Comparison of ENCODE assay signal across 14 cellular contexts in genomic region chrX:11704725-11705495, GRCh38. TPM values are rescaled to one million over a fixed set of nuclear protein-coding genes. Genes with fewer than 3 reads are reported as not detected.
DNase-seq lines count a peak whose midpoint lies in the region; ATAC-seq and TF ChIP-seq lines count a peak whose summit lies in the region.
"Had no signal": no experiment of that assay in that cellular context is flagged by ENCODE, and none has a peak within 500 bp of the region (broad histone marks: within the 10 kb centered on the region; RNA-seq: fewer than 3 reads in every experiment).

No MANE protein-coding gene starts in this region.

- no peak overlapping the region for H2AFZ ChIP-seq in SK-N-SH (ENCODE audit: low read depth)

- H3K79me2 ChIP-seq in SK-N-SH (ENCODE audit: insufficient read depth), result no peaks in the 10 kb centered on the region

- no peaks in the 10 kb centered on the region; the same call in 1 of the 2 replicates for H3K27me3 ChIP-seq in SK-N-SH (ENCODE audit: insufficient read depth)
- H3K27me3 ChIP-seq: thyroid gland had no signal

- H3K9ac ChIP-seq in SK-N-SH, result no peak overlapping the region

- H3K27ac Mint-ChIP-seq in WTC11, result no peak overlapping the region
- H3K27ac Mint-ChIP-seq: activated CD4-positive, alpha-beta memory T cell treated with anti-CD3 and anti-CD28 coated beads, Interleukin-2, amount 10 ng/mL, durations not matched to agents 7 days and 5 days; activated naive CD8-positive, alpha-beta T cell treated with anti-CD3 and anti-CD28 coated beads, Interleukin-2, amount 10 ng/mL, durations not matched to agents 7 days and 5 days; activated T-cell treated with anti-CD3 and anti-CD28 coated beads, Interleukin-2, amount 50 U/mL, for 72 hours had no signal

- no peaks in the 10 kb centered on the region for H3K4me1 Mint-ChIP-seq in WTC11
- H3K4me1 Mint-ChIP-seq: activated CD4-positive, alpha-beta memory T cell treated with anti-CD3 and anti-CD28 coated beads, Interleukin-2, amount 10 ng/mL, durations not matched to agents 7 days and 5 days; activated naive CD8-positive, alpha-beta T cell treated with anti-CD3 and anti-CD28 coated beads, Interleukin-2, amount 10 ng/mL, durations not matched to agents 7 days and 5 days had no signal

- peak overlapping the region in 1 of 2 experiments; percentile 46; a peak in 1 of 4 replicates for H3K4me3 ChIP-seq in SK-N-SH (ENCODE audit: low read depth in 2 of 2, low read length in 1 of 2)
- H3K4me3 ChIP-seq: thyroid gland had no signal

- H3K27me3 Mint-ChIP-seq in WTC11 (ENCODE audit: low read depth), result peaks cover 12% of the 10 kb centered on the region
- H3K27me3 Mint-ChIP-seq: activated CD4-positive, alpha-beta memory T cell treated with anti-CD3 and anti-CD28 coated beads, Interleukin-2, amount 10 ng/mL, durations not matched to agents 7 days and 5 days had no signal

- DNase-seq in SK-N-SH (no peak), WTC11 (ENCODE audit: low spot score) (peak; percentile 12), iPS-NIHi11 (ENCODE audit: low spot score) (peak; percentile 14), T-helper 9 cell (no peak), ACHN (no peak), T1000 (lab: John Stamatoyannopoulos, UW) (no peak), RPMI8226 (no peak)
- DNase-seq: activated CD4-positive, alpha-beta memory T cell treated with anti-CD3 and anti-CD28 coated beads, Interleukin-2, amount 10 ng/mL, durations not matched to agents 7 days and 5 days; activated naive CD8-positive, alpha-beta T cell treated with anti-CD3 and anti-CD28 coated beads, Interleukin-2, amount 10 ng/mL, durations not matched to agents 7 days and 5 days; activated T-cell treated with anti-CD3 and anti-CD28 coated beads, Interleukin-2, amount 50 U/mL, for 72 hours; midbrain; NCI-H1048; thyroid gland had no signal

- H3K9me2 ChIP-seq in SK-N-SH, result no peaks in the 10 kb centered on the region

- H3K36me3 ChIP-seq in SK-N-SH (replicated peaks in 1 of 2; ENCODE audit: control insufficient read depth in 1 of 2, insufficient read depth in 2 of 2, low read length in 1 of 2), result no peaks in the 10 kb centered on the region
- H3K36me3 ChIP-seq: thyroid gland had no signal

- no peak overlapping the region for H3K27ac ChIP-seq in SK-N-SH (ENCODE audit: low read depth in 2 of 2, low read length in 1 of 2)
- H3K27ac ChIP-seq: thyroid gland had no signal

- no peak for ATAC-seq in SK-N-SH treated with all-trans-retinoic acid at 6 μM for 48 hours
- ATAC-seq in WTC11, result no peak
- ATAC-seq: activated T-cell treated with anti-CD3 and anti-CD28 coated beads, Interleukin-2, amount 50 U/mL, for 72 hours had no signal

- POLR2A ChIA-PET in SK-N-SH (lab: Yijun Ruan, JAX) (no interaction called here), WTC11 (lab: Charles Lee) (no interaction called here)

- no peak overlapping the region for H3K4me3 Mint-ChIP-seq in WTC11
- H3K4me3 Mint-ChIP-seq: activated CD4-positive, alpha-beta memory T cell treated with anti-CD3 and anti-CD28 coated beads, Interleukin-2, amount 10 ng/mL, durations not matched to agents 7 days and 5 days; activated naive CD8-positive, alpha-beta T cell treated with anti-CD3 and anti-CD28 coated beads, Interleukin-2, amount 10 ng/mL, durations not matched to agents 7 days and 5 days; activated T-cell treated with anti-CD3 and anti-CD28 coated beads, Interleukin-2, amount 50 U/mL, for 72 hours had no signal

- TF ChIP-seq EP300 in SK-N-SH (IDR thresholded peaks at IDR 0.05; ENCODE audit: borderline replicate concordance in 1 of 2, low read depth in 1 of 2, low read length in 1 of 2), result no peak

- no peaks in the 10 kb centered on the region for H3K4me1 ChIP-seq in SK-N-SH (ENCODE audit: control insufficient read depth in 1 of 2, insufficient read depth in 2 of 2, low read depth in 1 of 2, low read length in 1 of 2)
- H3K4me1 ChIP-seq: thyroid gland had no signal

- no peak for TF ChIP-seq RAD21 in SK-N-SH (IDR thresholded peaks at IDR 0.05; ENCODE audit: low read length)

- no peaks in the 10 kb centered on the region for H4K20me1 ChIP-seq in SK-N-SH (ENCODE audit: insufficient read depth)

- TF ChIP-seq CTCF in SK-N-SH (IDR thresholded peaks at IDR 0.05), result no peak
- no peak for TF ChIP-seq CTCF in WTC11 (IDR thresholded peaks at IDR 0.05)

- no peaks in the 10 kb centered on the region for H3F3A ChIP-seq in SK-N-SH (replicated peaks; ENCODE audit: insufficient read depth)

- in situ Hi-C loops in ACHN (cut with HindIII; ENCODE audit: low pct_ligation_motif_present, low pct_unique_long_range_greater_than_20kb, low sequenced_read_pairs), result no loop called here

- WGBS in SK-N-SH (ENCODE audit: low lambda C conversion rate), result 15% methylated on average over 12 of the region's 12 CpGs

- H3K9me3 ChIP-seq in SK-N-SH, result no peaks in the 10 kb centered on the region
- H3K9me3 ChIP-seq: thyroid gland had no signal

- peak overlapping the region; percentile 49; the same call in 1 of the 2 replicates for H3K4me2 ChIP-seq in SK-N-SH

- peaks cover 3% of the 10 kb centered on the region; the same call in 1 of the 2 replicates for H3K36me3 Mint-ChIP-seq in WTC11
- H3K36me3 Mint-ChIP-seq: activated naive CD8-positive, alpha-beta T cell treated with anti-CD3 and anti-CD28 coated beads, Interleukin-2, amount 10 ng/mL, durations not matched to agents 7 days and 5 days had no signal

- CTCF ChIA-PET in SK-N-SH (lab: Yijun Ruan, JAX) (no interaction called here), WTC11 (lab: Charles Lee) (no interaction called here)

- peaks cover 4% of the 10 kb centered on the region; the same call in 1 of the 2 replicates for H3K9me3 Mint-ChIP-seq in WTC11
- H3K9me3 Mint-ChIP-seq: activated CD4-positive, alpha-beta memory T cell treated with anti-CD3 and anti-CD28 coated beads, Interleukin-2, amount 10 ng/mL, durations not matched to agents 7 days and 5 days; activated naive CD8-positive, alpha-beta T cell treated with anti-CD3 and anti-CD28 coated beads, Interleukin-2, amount 10 ng/mL, durations not matched to agents 7 days and 5 days had no signal

TF ChIP-seq in SK-N-SH, 30 proteins besides CTCF, POLR2A, EP300 and RAD21 (continues in another document):
- TF ChIP-seq RFX5 (IDR thresholded peaks at IDR 0.05; ENCODE audit: low read length), result no peak
- TF ChIP-seq ZBTB33 (IDR thresholded peaks at IDR 0.05; ENCODE audit: borderline replicate concordance, low read depth), result no peak

TF ChIP-seq in SK-N-SH treated with all-trans-retinoic acid at 6 μM for 48 hours, 23 proteins besides CTCF, POLR2A, EP300 and RAD21 (continues in another document):
- no peak for TF ChIP-seq SNAI2 (CRISPR knock-in tag; IDR thresholded peaks at IDR 0.05)
- no peak for TF ChIP-seq CSRNP3 (CRISPR knock-in tag; IDR thresholded peaks at IDR 0.05)

TF ChIP-seq in WTC11, 78 proteins besides CTCF, POLR2A, EP300 and RAD21 (continues in another document):
- TF ChIP-seq, protein P1, sequence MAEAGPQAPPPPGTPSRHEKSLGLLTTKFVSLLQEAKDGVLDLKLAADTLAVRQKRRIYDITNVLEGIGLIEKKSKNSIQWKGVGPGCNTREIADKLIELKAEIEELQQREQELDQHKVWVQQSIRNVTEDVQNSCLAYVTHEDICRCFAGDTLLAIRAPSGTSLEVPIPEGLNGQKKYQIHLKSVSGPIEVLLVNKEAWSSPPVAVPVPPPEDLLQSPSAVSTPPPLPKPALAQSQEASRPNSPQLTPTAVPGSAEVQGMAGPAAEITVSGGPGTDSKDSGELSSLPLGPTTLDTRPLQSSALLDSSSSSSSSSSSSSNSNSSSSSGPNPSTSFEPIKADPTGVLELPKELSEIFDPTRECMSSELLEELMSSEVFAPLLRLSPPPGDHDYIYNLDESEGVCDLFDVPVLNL (CRISPR knock-in tag; IDR thresholded peaks at IDR 0.05; ENCODE audit: borderline replicate concordance, low read depth), result no peak
- TF ChIP-seq FOXK1 (CRISPR knock-in tag; IDR thresholded peaks at IDR 0.05) (no peak), ZNF138 (CRISPR knock-in tag; conservative IDR thresholded peaks at IDR 0.05) (no peak), HMGA2 (CRISPR knock-in tag; IDR thresholded peaks at IDR 0.05) (no peak), ZNF317 (CRISPR knock-in tag; IDR thresholded peaks at IDR 0.05; ENCODE audit: borderline replicate concordance, low read depth) (no peak)
- TF ChIP-seq, protein P2, sequence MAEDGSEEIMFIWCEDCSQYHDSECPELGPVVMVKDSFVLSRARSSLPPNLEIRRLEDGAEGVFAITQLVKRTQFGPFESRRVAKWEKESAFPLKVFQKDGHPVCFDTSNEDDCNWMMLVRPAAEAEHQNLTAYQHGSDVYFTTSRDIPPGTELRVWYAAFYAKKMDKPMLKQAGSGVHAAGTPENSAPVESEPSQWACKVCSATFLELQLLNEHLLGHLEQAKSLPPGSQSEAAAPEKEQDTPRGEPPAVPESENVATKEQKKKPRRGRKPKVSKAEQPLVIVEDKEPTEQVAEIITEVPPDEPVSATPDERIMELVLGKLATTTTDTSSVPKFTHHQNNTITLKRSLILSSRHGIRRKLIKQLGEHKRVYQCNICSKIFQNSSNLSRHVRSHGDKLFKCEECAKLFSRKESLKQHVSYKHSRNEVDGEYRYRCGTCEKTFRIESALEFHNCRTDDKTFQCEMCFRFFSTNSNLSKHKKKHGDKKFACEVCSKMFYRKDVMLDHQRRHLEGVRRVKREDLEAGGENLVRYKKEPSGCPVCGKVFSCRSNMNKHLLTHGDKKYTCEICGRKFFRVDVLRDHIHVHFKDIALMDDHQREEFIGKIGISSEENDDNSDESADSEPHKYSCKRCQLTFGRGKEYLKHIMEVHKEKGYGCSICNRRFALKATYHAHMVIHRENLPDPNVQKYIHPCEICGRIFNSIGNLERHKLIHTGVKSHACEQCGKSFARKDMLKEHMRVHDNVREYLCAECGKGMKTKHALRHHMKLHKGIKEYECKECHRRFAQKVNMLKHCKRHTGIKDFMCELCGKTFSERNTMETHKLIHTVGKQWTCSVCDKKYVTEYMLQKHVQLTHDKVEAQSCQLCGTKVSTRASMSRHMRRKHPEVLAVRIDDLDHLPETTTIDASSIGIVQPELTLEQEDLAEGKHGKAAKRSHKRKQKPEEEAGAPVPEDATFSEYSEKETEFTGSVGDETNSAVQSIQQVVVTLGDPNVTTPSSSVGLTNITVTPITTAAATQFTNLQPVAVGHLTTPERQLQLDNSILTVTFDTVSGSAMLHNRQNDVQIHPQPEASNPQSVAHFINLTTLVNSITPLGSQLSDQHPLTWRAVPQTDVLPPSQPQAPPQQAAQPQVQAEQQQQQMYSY (CRISPR knock-in tag; IDR thresholded peaks at IDR 0.05), result no peak

RNA-seq across cellular contexts. Expression of gene ARHGAP6, which starts 39.2 kb away (rescaled TPM):
- 0.16 and 0.29 TPM in 2 replicates for polyA plus RNA-seq in SK-N-SH (2012; rRNA removed)
- polyA plus RNA-seq in SK-N-SH (2012; cell fraction: cytosol; rRNA removed), result 0.22 and 0.23 TPM in 2 replicates
- polyA plus RNA-seq in SK-N-SH (2012; cell fraction: nucleus; rRNA removed), result 0.35 and 0.41 TPM in 2 replicates
- total RNA-seq in WTC11 (2021), result 0.55 to 1.0 TPM (median 0.89 TPM) in 3 replicates
- total RNA-seq: activated CD4-positive, alpha-beta memory T cell treated with anti-CD3 and anti-CD28 coated beads, Interleukin-2, amount 10 ng/mL, durations not matched to agents 7 days and 5 days; activated naive CD8-positive, alpha-beta T cell treated with anti-CD3 and anti-CD28 coated beads, Interleukin-2, amount 10 ng/mL, durations not matched to agents 7 days and 5 days; activated T-cell treated with anti-CD3 and anti-CD28 coated beads, Interleukin-2, amount 50 U/mL, for 72 hours had no signal

RNA-seq across cellular contexts. Expression of gene MSL3, which starts 53.1 kb away (rescaled TPM):
- polyA plus RNA-seq in SK-N-SH (2012; rRNA removed), result 21.8 and 30.1 TPM in 2 replicates
- polyA plus RNA-seq in SK-N-SH (2012; cell fraction: cytosol; rRNA removed), result 18.6 and 19.2 TPM in 2 replicates
- 78.8 and 93.3 TPM in 2 replicates for polyA plus RNA-seq in SK-N-SH (2012; cell fraction: nucleus; rRNA removed)
- total RNA-seq in WTC11 (2021), result 11.3 to 13.4 TPM (median 12.1 TPM) in 3 replicates

Comparison
In these comparisons a context has a peak if more than half of its experiments do, and no peak if none do; other contexts are left out.
1. DNase-seq: peak in WTC11 (single experiment) and iPS-NIHi11 (single experiment); none in SK-N-SH (single experiment), T-helper 9 cell (single experiment), ACHN (single experiment), T1000 (single experiment) and RPMI8226 (single experiment).